Comparison of ENCODE assay signal across 8 cellular contexts in genomic region chrX:70433848-70434351, GRCh38. TPM values are rescaled to one million over a fixed set of nuclear protein-coding genes. Genes with fewer than 3 reads are reported as not detected.
DNase-seq lines count a peak whose midpoint lies in the region; ATAC-seq and TF ChIP-seq lines count a peak whose summit lies in the region.

No MANE protein-coding gene starts in this region.

- no peaks in the 10 kb centered on the region for H4K20me1 ChIP-seq in HCT116 (ENCODE audit: insufficient read depth)

- in situ Hi-C loops in gastrocnemius medialis (cut with MboI; ENCODE audit: low sequenced_read_pairs in 4 of 4) = loop anchor here in 3 of 4 donors (25.0 kb wide), 1 partner anchor 297 kb away; the partner anchor contains the start of gene IGBP1 (in 3 of the 3)

- H3K4me1 ChIP-seq in HCT116 (ENCODE audit: control insufficient read depth in 1 of 2, insufficient read depth in 2 of 2, low read length in 2 of 2) (peaks cover 2 to 29% of the 10 kb centered on the region in 2 experiments; a peak in 2 of 4 replicates), gastrocnemius medialis (peaks cover 0 to 8% of the 10 kb centered on the region in 2 donors)

- peaks cover 10% of the 10 kb centered on the region for H3K27me3 Mint-ChIP-seq in T-helper 1 cell treated with Interleukin-12 subunit alpha and Interleukin-12 subunit beta and Interleukin-4 antibody, amounts not matched to agents 30 μg/mL and 1 μg/mL, for 36 hours (ENCODE audit: low read depth)

- ATAC-seq in HCT116 (peak; percentile 78), gastrocnemius medialis (peak; percentile 75 to 84)

- BruUV-seq in HCT116 (replicated peaks; lab: Mats Ljungman, UMichigan) = no TSS peak

- peak overlapping the region; percentile 64 for H3K9ac ChIP-seq in HCT116 (ENCODE audit: low read length)

- CTCF ChIA-PET in HCT116 (lab: Charles Lee) = interaction anchor here (0.6 to 1.5 kb wide), 5 partner anchors 10 to 336 kb away, joined by 3 to 8 read pairs (median 3); partner anchors contain the start of genes GDPD2 and IGBP1

- no peak for TF ChIP-seq RAD21 in HCT116 (IDR thresholded peaks at IDR 0.05; ENCODE audit: low read depth)

- H3K9me3 Mint-ChIP-seq in T-helper 1 cell treated with Interleukin-12 subunit alpha and Interleukin-12 subunit beta and Interleukin-4 antibody, amounts not matched to agents 30 μg/mL and 1 μg/mL, for 36 hours = no peaks in the 10 kb centered on the region

- POLR2A ChIA-PET in HCT116 (lab: Charles Lee) = no interaction called here

- peak; percentile 71 for DNase-seq in GM10266 (ENCODE audit: extremely low spot score)
- DNase-seq in HCT116 (ENCODE audit: low read depth, low spot score) = peak; percentile 49
- DNase-seq in NAMALWA (ENCODE audit: low spot score) = peak; percentile 76
- peak in 55 of 58 donors; percentile 4 to 77 (median 51) for DNase-seq in anterior cingulate cortex (lab: John Stamatoyannopoulos, UW)
- DNase-seq in hippocampal formation (lab: John Stamatoyannopoulos, UW) = peak; percentile 44 to 51
- peak; percentile 60 to 73 for DNase-seq in gastrocnemius medialis
- DNase-seq in NCI-H1048 (lab: John Stamatoyannopoulos, UW) = no peak

- H3K4me1 Mint-ChIP-seq in T-helper 1 cell treated with Interleukin-12 subunit alpha and Interleukin-12 subunit beta and Interleukin-4 antibody, amounts not matched to agents 30 μg/mL and 1 μg/mL, for 36 hours (ENCODE audit: low read depth) = peaks cover 21% of the 10 kb centered on the region

- no peaks in the 10 kb centered on the region for H3K36me3 Mint-ChIP-seq in T-helper 1 cell treated with Interleukin-12 subunit alpha and Interleukin-12 subunit beta and Interleukin-4 antibody, amounts not matched to agents 30 μg/mL and 1 μg/mL, for 36 hours (ENCODE audit: low read depth)

- H3K36me3 ChIP-seq in HCT116 (ENCODE audit: control insufficient read depth in 1 of 2, insufficient read depth in 2 of 2, low read length in 2 of 2) = no peaks in the 10 kb centered on the region
- H3K36me3 ChIP-seq in gastrocnemius medialis = no peaks in the 10 kb centered on the region

- H3K27me3 ChIP-seq in HCT116 (ENCODE audit: insufficient read depth, low read length) = no peaks in the 10 kb centered on the region
- no peaks in the 10 kb centered on the region for H3K27me3 ChIP-seq in gastrocnemius medialis

- intact Hi-C loops in HCT116 (cut with micrococcal nuclease) (no loop called here), gastrocnemius medialis (cut with DNase I; ENCODE audit: low total_unique reads) (loop anchor here (1.0 kb wide), 2 partner anchors 144 to 301 kb away; partner anchors contain the start of genes IGBP1 and KIF4A)

- peak overlapping the region; percentile 87 for H3K4me3 Mint-ChIP-seq in T-helper 1 cell treated with Interleukin-12 subunit alpha and Interleukin-12 subunit beta and Interleukin-4 antibody, amounts not matched to agents 30 μg/mL and 1 μg/mL, for 36 hours

- peak overlapping the region; percentile 86 for H3K27ac Mint-ChIP-seq in T-helper 1 cell treated with Interleukin-12 subunit alpha and Interleukin-12 subunit beta and Interleukin-4 antibody, amounts not matched to agents 30 μg/mL and 1 μg/mL, for 36 hours

- peak; percentile 75 for TF ChIP-seq CTCF in GM10266 (IDR thresholded peaks at IDR 0.05; ENCODE audit: control insufficient read depth, insufficient read depth, low read depth, missing control alignments)
- TF ChIP-seq CTCF in HCT116 (IDR thresholded peaks at IDR 0.05 in 2 of 3, conservative IDR thresholded peaks at IDR 0.05 in 1 of 3; ENCODE audit: borderline replicate concordance in 1 of 3, insufficient read depth in 1 of 3, low read depth in 2 of 3, low read length in 2 of 3) = peak in 2 of 3 experiments; percentile 50 to 58; a peak in 3 of 6 replicates
- TF ChIP-seq CTCF in gastrocnemius medialis (IDR thresholded peaks at IDR 0.05 in 4 of 5, conservative IDR thresholded peaks at IDR 0.05 in 1 of 5) = peak; percentile 48 to 76 (median 74)

- RAD21 ChIA-PET in HCT116 (lab: Charles Lee; ENCODE audit: low non-redundant PET in 1 of 2, low total read pairs in 2 of 2, uncharacterized antibody in 2 of 2, unreplicated experiment in 2 of 2) = interaction anchor here in 1 of 2 experiments (0.6 kb wide), 1 partner anchor 31 kb away, joined by 4 read pairs; no protein-coding TSS in a partner anchor

- H3K4me3 ChIP-seq in HCT116 (replicated peaks in 1 of 2; ENCODE audit: low read depth in 1 of 2, low read length in 2 of 2) = peak overlapping the region; percentile 51 to 66
- peak overlapping the region; percentile 68 to 79 (median 70) for H3K4me3 ChIP-seq in gastrocnemius medialis

- H3K9me2 ChIP-seq in HCT116 (ENCODE audit: insufficient read depth) = no peaks in the 10 kb centered on the region

- H3K79me2 ChIP-seq in HCT116 (ENCODE audit: insufficient read depth, low read length) = no peaks in the 10 kb centered on the region

- H3K27ac ChIP-seq in HCT116 (ENCODE audit: low read depth, low read length) = peak overlapping the region; percentile 71
- H3K27ac ChIP-seq in gastrocnemius medialis = peak overlapping the region; percentile 83 to 91 (median 89)

- H3K9me3 ChIP-seq in HCT116 (ENCODE audit: control insufficient read depth in 1 of 2, insufficient read depth in 1 of 2, low read depth in 1 of 2, low read length in 2 of 2) (no peaks in the 10 kb centered on the region), gastrocnemius medialis (no peaks in the 10 kb centered on the region)

- TF ChIP-seq POLR2A in HCT116 (IDR thresholded peaks at IDR 0.05; ENCODE audit: borderline replicate concordance, extremely low read depth, insufficient read depth, insufficient read length) (no peak), gastrocnemius medialis (IDR thresholded peaks at IDR 0.05) (no peak)

- peak overlapping the region; percentile 91 for H3K4me2 ChIP-seq in HCT116 (ENCODE audit: low read length)

- H2AFZ ChIP-seq in HCT116 (ENCODE audit: low read depth, low read length, poor library complexity, severe bottlenecking) = peak overlapping the region; percentile 35

TF ChIP-seq in HCT116, 20 proteins besides CTCF, POLR2A, EP300 and RAD21:
- no peak for TF ChIP-seq EZH2phosphoT487 (IDR thresholded peaks at IDR 0.05; ENCODE audit: borderline replicate concordance)
- no peak for TF ChIP-seq YY1 (IDR thresholded peaks at IDR 0.05; ENCODE audit: extremely low read depth, insufficient replicate concordance, low read depth, low read length)
- TF ChIP-seq POLR2AphosphoS5 (IDR thresholded peaks at IDR 0.05; ENCODE audit: low read depth, low read length) = peak; percentile 62

RNA-seq across cellular contexts. Expression of gene DLG3, which starts 10.7 kb away (rescaled TPM):
- total RNA-seq in HCT116 (2021; ENCODE audit: unreplicated experiment) (48.4 TPM), gastrocnemius medialis (1 to 10 TPM in 1 of 4 donors, under 1 TPM in 3; 0.20 to 3.4 (median 0.69) TPM)
- 32.2 and 37.8 TPM in 2 replicates for polyA plus RNA-seq in HCT116 (2012)

RNA-seq across cellular contexts. Expression of gene GDPD2, which starts 10.8 kb away (rescaled TPM):
- total RNA-seq in HCT116 (2021; ENCODE audit: unreplicated experiment) = not detected
- 0.07 TPM in 1 of 2 replicates, not detected in the other for polyA plus RNA-seq in HCT116 (2012)
- total RNA-seq in gastrocnemius medialis = not detected

Comparison
In these comparisons a context has a peak if more than half of its experiments do, and no peak if none do; other contexts are left out.
1. RNA of gene DLG3, which starts 10.7 kb away (total RNA-seq): 48.4 TPM in HCT116 (single experiment); 0.20 to 3.4 TPM in gastrocnemius medialis; every median in the first group is over 10 times any median in the second.
2. Peak in every context shown above with its lines, with median percentiles within 50 percentile points of each other: CTCF ChIP-seq.